ENCODE assay signal across 8 cellular contexts in genomic region chr15:57340673-57341259, GRCh38. TPM values are rescaled to one million over a fixed set of nuclear protein-coding genes. Genes with fewer than 3 reads are reported as not detected.
DNase-seq lines count a peak whose midpoint lies in the region; ATAC-seq, FAIRE-seq and TF ChIP-seq lines count a peak whose summit lies in the region.

No MANE protein-coding gene starts in this region.

- in situ Hi-C loops in K562 (cut with MboI) = loop anchor here (5.0 kb wide), 1 partner anchor 192 kb away; no protein-coding TSS in a partner anchor

- peaks cover 5 to 10% of the 10 kb centered on the region in 2 experiments for H3K4me1 ChIP-seq in K562 (replicated peaks in 1 of 2; ENCODE audit: control insufficient read depth in 2 of 2, insufficient read depth in 2 of 2, low read length in 2 of 2)

- H3K36me3 ChIP-seq in K562 (ENCODE audit: control insufficient read depth, insufficient read depth, low read length) = no peaks in the 10 kb centered on the region

- peak; percentile 2 for DNase-seq in GF-D8 (lab: John Stamatoyannopoulos, UW)
- peak; percentile 56 for DNase-seq in HT1080 (ENCODE audit: low read depth)
- DNase-seq in OCI-M1 (lab: John Stamatoyannopoulos, UW) = peak; percentile 77
- DNase-seq in K562 (ENCODE audit: extremely low read depth in 1 of 4, low spot score in 3 of 4) = peak; percentile 58 to 77 (median 72)
- DNase-seq in iris pigment epithelial cell (ENCODE audit: low read depth) = peak; percentile 60
- DNase-seq in stimulated activated CD4-positive, alpha-beta T cell treated with anti-CD3 and anti-CD28 coated beads, Interleukin-1b, Interleukin-23, amount 100 ng/mL, for 48 hours = peak; percentile 27

- H3K79me2 ChIP-seq in K562 (ENCODE audit: control insufficient read depth, insufficient read depth, low read length) = no peaks in the 10 kb centered on the region

- H3K4me2 ChIP-seq in K562 (ENCODE audit: insufficient read depth, low read length) = no peak overlapping the region

- no peak overlapping the region for H3K9ac ChIP-seq in K562 (ENCODE audit: insufficient read depth in 1 of 2, low read depth in 2 of 2, low read length in 2 of 2)

- H3K9me3 ChIP-seq in K562 (replicated peaks; ENCODE audit: control insufficient read depth, insufficient read depth, low read depth, low read length) = no peaks in the 10 kb centered on the region

- no peaks in the 10 kb centered on the region for H4K20me1 ChIP-seq in K562 (replicated peaks; ENCODE audit: control insufficient read depth, insufficient read depth, low read length)

- H3K9me1 ChIP-seq in K562 (ENCODE audit: control insufficient read depth, insufficient read depth, low read length) = no peaks in the 10 kb centered on the region

- CTCF ChIA-PET in K562 (lab: Yijun Ruan, JAX; ENCODE audit: low intra/inter-chr PET ratio) = interaction anchor here (0.6 to 2.3 kb wide), 9 partner anchors 24 to 844 kb away, joined by 3 to 29 read pairs (median 3); no protein-coding TSS in a partner anchor

- intact Hi-C loops in K562 (cut with micrococcal nuclease) = loop anchor here (1.0 to 10.0 kb wide), 3 partner anchors 94 to 202 kb away; no protein-coding TSS in a partner anchor

- POLR2A ChIA-PET in K562 (lab: Yijun Ruan, JAX) = interaction anchor here (0.7 to 1.1 kb wide), 2 partner anchors 12 to 15 kb away, joined by 3 to 4 read pairs; no protein-coding TSS in a partner anchor

- BruUV-seq in K562 (replicated peaks; lab: Mats Ljungman, UMichigan) = no TSS peak

- WGBS in K562 (ENCODE audit: insufficient coverage, low coverage, missing lambda C conversion rate) = 2% methylated on average over 5 of the region's 5 CpGs

- no peak overlapping the region for H3K4me3 ChIP-seq in K562

- TF ChIP-seq CTCF in K562 (IDR thresholded peaks at IDR 0.05 in 2 of 3, conservative IDR thresholded peaks at IDR 0.05 in 1 of 3; ENCODE audit: insufficient read depth in 2 of 3, low read depth in 1 of 3, low read length in 3 of 3) = peak; percentile 69 to 96 (median 86)

- H3K27ac ChIP-seq in K562 (ENCODE audit: extremely low read depth, low read depth, low read length) = no peak overlapping the region

- peak; percentile 88 to 94 for TF ChIP-seq RAD21 in K562 (CRISPR knock-in tag; conservative IDR thresholded peaks at IDR 0.05 in 1 of 2, IDR thresholded peaks at IDR 0.05 in 1 of 2)

- H2AFZ ChIP-seq in K562 (ENCODE audit: low read depth, low read length) = 0 out of 2 replicates have a peak overlapping the region, but pooled peaks have one; percentile 14

- TF ChIP-seq POLR2A in K562 (conservative IDR thresholded peaks at IDR 0.05) = no peak

- ATAC-seq in K562 (peak; percentile 82), GM18511 (IDR thresholded peaks at IDR 0.05; ENCODE audit: unreplicated experiment) (no peak), GM21360 (IDR thresholded peaks at IDR 0.05; ENCODE audit: unreplicated experiment) (no peak)

- no peak for TF ChIP-seq EP300 in K562 (IDR thresholded peaks at IDR 0.05; ENCODE audit: low read length)

- peak; percentile 94 for FAIRE-seq in K562 (lab: Jason Lieb, UNC)

- no peaks in the 10 kb centered on the region for H3K27me3 ChIP-seq in K562 (ENCODE audit: control insufficient read depth in 2 of 2, insufficient read depth in 2 of 2, low read length in 2 of 2)

TF ChIP-seq in K562, 482 proteins besides CTCF, POLR2A, EP300 and RAD21 (continues in another document):
- TF ChIP-seq ZBTB26 (CRISPR knock-in tag; IDR thresholded peaks at IDR 0.05) (no peak), TFAP4 (CRISPR knock-in tag; IDR thresholded peaks at IDR 0.05; ENCODE audit: borderline replicate concordance) (peak; percentile 53; the same call in 1 of the 2 replicates), SMC3 (conservative IDR thresholded peaks at IDR 0.05; ENCODE audit: insufficient read depth, low read depth, low read length) (peak; percentile 89), STAG1 (CRISPR knock-in tag; IDR thresholded peaks at IDR 0.05; ENCODE audit: borderline replicate concordance) (no peak; the same call in 1 of the 2 replicates), CEBPG (CRISPR knock-in tag; IDR thresholded peaks at IDR 0.05) (no peak), CEBPG (tag; conservative IDR thresholded peaks at IDR 0.05 in 1 of 2, IDR thresholded peaks at IDR 0.05 in 1 of 2) (no peak), DEAF1 (CRISPR knock-in tag; IDR thresholded peaks at IDR 0.05) (peak; percentile 81), ZBTB9 (CRISPR knock-in tag; IDR thresholded peaks at IDR 0.05) (no peak), ELF2 (CRISPR knock-in tag; IDR thresholded peaks at IDR 0.05) (0 out of 2 replicates have a peak, but pooled peaks have one; percentile 14), CEBPB (tag; IDR thresholded peaks at IDR 0.05) (no peak), PTTG1 (tag; IDR thresholded peaks at IDR 0.05; ENCODE audit: low read depth) (no peak), JUND (IDR thresholded peaks at IDR 0.05; ENCODE audit: borderline replicate concordance, low read depth, low read length) (0 out of 2 replicates have a peak, but pooled peaks have one; percentile 14), JUND (tag; IDR thresholded peaks at IDR 0.05; ENCODE audit: borderline replicate concordance, low read depth, low read length) (no peak)

RNA-seq across cellular contexts. Expression of gene CGNL1, which starts 35.5 kb away (rescaled TPM):
- total RNA-seq in HT1080 (2014; rRNA removed; shearing (Covaris generic)) = 1.5 and 2.3 TPM in 2 replicates
- polyA plus RNA-seq in HT1080 (2015; cell fraction: cytosol; rRNA removed) = 1.9 TPM in 2 replicates
- polyA plus RNA-seq in HT1080 (2015; cell fraction: nucleus; rRNA removed) = 4.4 and 4.8 TPM in 2 replicates
- not detected in 2 replicates for total RNA-seq in K562 (2011; cell fraction: chromatin; rRNA removed; ENCODE audit: low replicate concordance)
- not detected in 2 replicates for total RNA-seq in K562 (2011; cell fraction: nucleolus; rRNA removed)
- total RNA-seq in K562 (2011; cell fraction: nucleoplasm; rRNA removed) = not detected in 2 replicates
- total RNA-seq in K562 (2014; rRNA removed) = not detected in 2 replicates
- total RNA-seq in K562 (2014; rRNA removed; fragmentation: Illumina TruSeq; extraction: Trizol) = not detected in 2 replicates
- not detected in 2 replicates for total RNA-seq in K562 (2015; rRNA removed; fragmentation: Illumina TruSeq; extraction: Trizol)
- total RNA-seq in K562 (2021) = 0.07 and 0.18 TPM in 2 replicates
- not detected in 2 replicates for polyA plus RNA-seq in K562 (2011; rRNA removed)
- polyA plus RNA-seq in K562 (2011; cell fraction: cytosol; rRNA removed) = not detected in 2 replicates
- 0.01 TPM in 1 of 2 replicates, not detected in the other for polyA plus RNA-seq in K562 (2011; cell fraction: nucleus; rRNA removed)
- 0.01 TPM in 1 of 2 replicates, not detected in the other for polyA plus RNA-seq in K562 (2012)
- 0.01 TPM in 1 of 2 replicates, not detected in the other for polyA plus RNA-seq in K562 (2014; fragmentation: Illumina TruSeq; extraction: Trizol)
- not detected for polyA plus RNA-seq in K562 (2014; fragmentation: Nextera tagmentation; extraction: Ambion mirVana)
- polyA plus RNA-seq in K562 (2014; rRNA removed) = not detected in 2 replicates
- not detected in 2 replicates for polyA minus RNA-seq in K562 (2011; rRNA and poly(A)+ RNA removed)
- not detected in 2 replicates for polyA minus RNA-seq in K562 (2011; cell fraction: cytosol; rRNA and poly(A)+ RNA removed)
- not detected in 2 replicates for polyA minus RNA-seq in K562 (2011; cell fraction: nucleus; rRNA and poly(A)+ RNA removed)

Comparison
In these comparisons a context has a peak if more than half of its experiments do, and no peak if none do; other contexts are left out.
1. DNase-seq: peak in every context shown above with its lines; median percentile 77 in OCI-M1; 72 in K562; 60 in iris pigment epithelial cell; 56 in HT1080; 27 in stimulated activated CD4-positive, alpha-beta T cell treated with anti-CD3 and anti-CD28 coated beads, Interleukin-1b, Interleukin-23, amount 100 ng/mL, for 48 hours; 2 in GF-D8.